ENCODE assay signal across 19 cellular contexts in genomic region chr2:95032341-95032740, GRCh38. TPM values are rescaled to one million over a fixed set of nuclear protein-coding genes. Genes with fewer than 3 reads are reported as not detected.
DNase-seq lines count a peak whose midpoint lies in the region; ATAC-seq and TF ChIP-seq lines count a peak whose summit lies in the region.
"Had no signal": no experiment of that assay in that cellular context is flagged by ENCODE, and none has a peak within 500 bp of the region (broad histone marks: within the 10 kb centered on the region; RNA-seq: fewer than 3 reads in every experiment).

No MANE protein-coding gene starts in this region.

- H3K27ac ChIP-seq in CD4-positive, alpha-beta T cell (ENCODE audit: low read depth, low read length) = no peak overlapping the region
- no peak overlapping the region for H3K27ac ChIP-seq in PC-3 (ENCODE audit: low read length)
- H3K27ac ChIP-seq in cingulate gyrus (ENCODE audit: low read depth, low read length) = peak overlapping the region; percentile 15
- no peak overlapping the region for H3K27ac ChIP-seq in osteoblast (ENCODE audit: low read depth, low read length)
- H3K27ac ChIP-seq in left lung = no peak overlapping the region
- no peak overlapping the region for H3K27ac ChIP-seq in breast epithelium

- no peaks in the 10 kb centered on the region for H3K9me2 ChIP-seq in PC-3 (replicated peaks; ENCODE audit: low read length)

- TF ChIP-seq POLR2A in breast epithelium (IDR thresholded peaks at IDR 0.05) = no peak

- H3K4me1 Mint-ChIP-seq in CD4-positive, alpha-beta T cell (ENCODE audit: low read depth) = peaks cover 92% of the 10 kb centered on the region
- H3K4me1 Mint-ChIP-seq in MCF 10A (ENCODE audit: insufficient read depth, unreplicated experiment) = no peaks in the 10 kb centered on the region

- no peak for TF ChIP-seq CTCF in CD4-positive, alpha-beta T cell (IDR thresholded peaks at IDR 0.05)
- TF ChIP-seq CTCF in PC-3 (conservative IDR thresholded peaks at IDR 0.05; ENCODE audit: low read depth, low read length) = no peak
- TF ChIP-seq CTCF in osteoblast (IDR thresholded peaks at IDR 0.05; ENCODE audit: extremely low read depth, low read depth, low read length) = no peak
- no peak for TF ChIP-seq CTCF in MCF 10A (IDR thresholded peaks at IDR 0.05; ENCODE audit: unreplicated experiment)
- no peak for TF ChIP-seq CTCF in left lung (IDR thresholded peaks at IDR 0.05)
- TF ChIP-seq CTCF in breast epithelium (IDR thresholded peaks at IDR 0.05) = no peak

- no peaks in the 10 kb centered on the region for H3K27me3 ChIP-seq in CD4-positive, alpha-beta T cell (ENCODE audit: control insufficient read depth, insufficient read depth, low read length)
- H3K27me3 ChIP-seq in PC-3 (ENCODE audit: low read length) (no peaks in the 10 kb centered on the region), osteoblast (ENCODE audit: insufficient read depth, low read length) (peaks cover 29% of the 10 kb centered on the region), left lung (peaks cover 4 to 64% of the 10 kb centered on the region in 2 donors), breast epithelium (peaks cover 0 to 30% of the 10 kb centered on the region in 2 donors)

- H3K27me3 Mint-ChIP-seq in CD4-positive, alpha-beta T cell = no peaks in the 10 kb centered on the region
- peaks cover 12% of the 10 kb centered on the region for H3K27me3 Mint-ChIP-seq in MCF 10A (ENCODE audit: insufficient read depth, unreplicated experiment)

- H4K20me1 ChIP-seq in PC-3 (ENCODE audit: low read length) = no peaks in the 10 kb centered on the region
- H4K20me1 ChIP-seq in osteoblast (ENCODE audit: insufficient read depth, low read length) = no peaks in the 10 kb centered on the region

- H2AFZ ChIP-seq in PC-3 (ENCODE audit: low read length) = no peak overlapping the region
- H2AFZ ChIP-seq in osteoblast (ENCODE audit: low read length) = no peak overlapping the region

- no peak overlapping the region for H3K4me3 ChIP-seq in PC-3 (ENCODE audit: low read length)
- H3K4me3 ChIP-seq in osteoblast (ENCODE audit: insufficient read depth, low read length) = no peak overlapping the region
- no peak overlapping the region for H3K4me3 ChIP-seq in left lung
- no peak overlapping the region for H3K4me3 ChIP-seq in breast epithelium

- H3F3A ChIP-seq in PC-3 (ENCODE audit: low read length, unreplicated experiment) = peaks cover 1% of the 10 kb centered on the region

- no peak overlapping the region for H3K9ac ChIP-seq in PC-3 (ENCODE audit: low read length)

- CTCF ChIA-PET in CD4-positive, alpha-beta T cell (lab: Charles Lee) = interaction anchor here (1.5 to 3.6 kb wide), 3 partner anchors 10 to 83 kb away, joined by 3 to 14 read pairs (median 5); no protein-coding TSS in a partner anchor
- CTCF ChIA-PET in PC-3 (lab: Charles Lee) (no interaction called here), MCF 10A (lab: Yijun Ruan, JAX) (interaction anchor here (0.6 to 2.5 kb wide), 3 partner anchors 9 to 195 kb away, joined by 3 to 27 read pairs (median 6); no protein-coding TSS in a partner anchor)

- H3K36me3 ChIP-seq in PC-3 (ENCODE audit: low read depth, low read length) (no peaks in the 10 kb centered on the region), osteoblast (ENCODE audit: insufficient read depth, low read length) (no peaks in the 10 kb centered on the region), left lung (no peaks in the 10 kb centered on the region), breast epithelium (no peaks in the 10 kb centered on the region)

- H3K9me3 ChIP-seq in CD4-positive, alpha-beta T cell (ENCODE audit: control insufficient read depth, low read length) = no peaks in the 10 kb centered on the region
- H3K9me3 ChIP-seq in PC-3 (ENCODE audit: low read length) (no peaks in the 10 kb centered on the region), osteoblast (ENCODE audit: low read depth, low read length) (no peaks in the 10 kb centered on the region), left lung (no peaks in the 10 kb centered on the region), breast epithelium (no peaks in the 10 kb centered on the region)

- peak overlapping the region; percentile 55 for H3K27ac Mint-ChIP-seq in CD4-positive, alpha-beta T cell
- no peak overlapping the region for H3K27ac Mint-ChIP-seq in MCF 10A (ENCODE audit: low read depth, unreplicated experiment)
- H3K27ac Mint-ChIP-seq: HFFc6 had no signal

- intact Hi-C loops in CD4-positive, alpha-beta T cell (cut with DNase I, micrococcal nuclease) = no loop called here
- intact Hi-C loops in PC-3 (cut with micrococcal nuclease) (no loop called here), MCF 10A (cut with micrococcal nuclease) (no loop called here), left lung (cut with DNase I) (no loop called here), breast epithelium (cut with DNase I; ENCODE audit: low total_unique reads) (no loop called here)

- H3K9me3 Mint-ChIP-seq in CD4-positive, alpha-beta T cell = no peaks in the 10 kb centered on the region
- H3K9me3 Mint-ChIP-seq in MCF 10A (ENCODE audit: unreplicated experiment) = peaks cover 11% of the 10 kb centered on the region

- no peak overlapping the region for H3K4me3 Mint-ChIP-seq in CD4-positive, alpha-beta T cell
- no peak overlapping the region for H3K4me3 Mint-ChIP-seq in MCF 10A (ENCODE audit: unreplicated experiment)
- H3K4me3 Mint-ChIP-seq: HFFc6 had no signal

- no peak for ATAC-seq in CD4-positive, alpha-beta T cell (ENCODE audit: poor library complexity)
- ATAC-seq in PC-3 (no peak), left lung (no peak)

- no peak for DNase-seq in CD4-positive, alpha-beta T cell
- DNase-seq in PC-3 (no peak), osteoblast (ENCODE audit: insufficient read length, low spot score, missing footprints) (peak; percentile 65), MCF 10A (ENCODE audit: unreplicated experiment) (no peak), left lung (no peak), breast epithelium (ENCODE audit: low spot score in 2 of 2) (no peak)
- DNase-seq: ACHN, C1 segment of cervical spinal cord, DND-41, HFFc6, KBM-7, MV-4-11, NCI-H187, NCI-H2227 treated with DMSO at 0.1 percent for 48 hours, NCI-H510A treated with DMSO at 0.1 percent for 48 hours had no signal

- H3K36me3 Mint-ChIP-seq in CD4-positive, alpha-beta T cell (ENCODE audit: low read depth) = peaks cover 28% of the 10 kb centered on the region
- H3K36me3 Mint-ChIP-seq in MCF 10A (ENCODE audit: insufficient read depth, unreplicated experiment) = no peaks in the 10 kb centered on the region

- H3K79me2 ChIP-seq in PC-3 (ENCODE audit: low read length) (no peaks in the 10 kb centered on the region), osteoblast (ENCODE audit: insufficient read depth, low read length) (no peaks in the 10 kb centered on the region)

- H3K4me2 ChIP-seq in PC-3 (ENCODE audit: low read length) (peak overlapping the region; percentile 30), osteoblast (ENCODE audit: insufficient read depth, low read length) (no peak overlapping the region)

- peaks cover 56% of the 10 kb centered on the region for H3K4me1 ChIP-seq in PC-3 (ENCODE audit: insufficient read depth, low read length)
- no peaks in the 10 kb centered on the region for H3K4me1 ChIP-seq in osteoblast (ENCODE audit: insufficient read depth, low read length)
- no peaks in the 10 kb centered on the region for H3K4me1 ChIP-seq in left lung
- no peaks in the 10 kb centered on the region for H3K4me1 ChIP-seq in breast epithelium

- POLR2A ChIA-PET in CD4-positive, alpha-beta T cell (lab: Charles Lee) = interaction anchor here (1.1 to 3.7 kb wide), 3 partner anchors 12 to 42 kb away, joined by 3 to 15 read pairs (median 3); no protein-coding TSS in a partner anchor
- POLR2A ChIA-PET in PC-3 (lab: Charles Lee; ENCODE audit: unreplicated experiment) (no interaction called here), MCF 10A (lab: Yijun Ruan, JAX) (no interaction called here)

- no TSS peak for BruUV-seq in PC-3 (replicated peaks; lab: Mats Ljungman, UMichigan)
- BruUV-seq in MCF 10A (replicated peaks; lab: Mats Ljungman, UMichigan) = no TSS peak

RNA-seq across cellular contexts. Expression of gene MAL, which starts 6.8 kb away (rescaled TPM):
- total RNA-seq in CD4-positive, alpha-beta T cell = 100 to 1,000 TPM; 101 to 102 TPM
- total RNA-seq in PC-3 (2014; rRNA removed) (0.63 and 1.6 TPM in 2 replicates), osteoblast (not detected in 2 replicates), MCF 10A (2022) (not detected in 2 replicates), left lung (10 to 100 TPM in 1 of 2 donors, 1 to 10 TPM in 1; 1.8 to 13.6 TPM), breast epithelium (1 to 10 TPM in 1 of 3 donors, under 1 TPM in 1, not detected in 1; 0.32 to 2.3 TPM)
- total RNA-seq: G401, HepG2, HFFc6, SK-MEL-5 had no signal

Comparison
In these comparisons a context has a peak if more than half of its experiments do, and no peak if none do; other contexts are left out.
1. RNA of gene MAL, which starts 6.8 kb away (total RNA-seq): 101 to 102 TPM in CD4-positive, alpha-beta T cell; 1.8 to 13.6 TPM in left lung, 0.63 to 1.6 TPM in PC-3, 0.32 to 2.3 TPM in breast epithelium, not detected in osteoblast and not detected in MCF 10A; every median in the first group is over 4 times any median in the second.